ENCODE assay signal across 8 cellular contexts in the genomic region with DNA sequence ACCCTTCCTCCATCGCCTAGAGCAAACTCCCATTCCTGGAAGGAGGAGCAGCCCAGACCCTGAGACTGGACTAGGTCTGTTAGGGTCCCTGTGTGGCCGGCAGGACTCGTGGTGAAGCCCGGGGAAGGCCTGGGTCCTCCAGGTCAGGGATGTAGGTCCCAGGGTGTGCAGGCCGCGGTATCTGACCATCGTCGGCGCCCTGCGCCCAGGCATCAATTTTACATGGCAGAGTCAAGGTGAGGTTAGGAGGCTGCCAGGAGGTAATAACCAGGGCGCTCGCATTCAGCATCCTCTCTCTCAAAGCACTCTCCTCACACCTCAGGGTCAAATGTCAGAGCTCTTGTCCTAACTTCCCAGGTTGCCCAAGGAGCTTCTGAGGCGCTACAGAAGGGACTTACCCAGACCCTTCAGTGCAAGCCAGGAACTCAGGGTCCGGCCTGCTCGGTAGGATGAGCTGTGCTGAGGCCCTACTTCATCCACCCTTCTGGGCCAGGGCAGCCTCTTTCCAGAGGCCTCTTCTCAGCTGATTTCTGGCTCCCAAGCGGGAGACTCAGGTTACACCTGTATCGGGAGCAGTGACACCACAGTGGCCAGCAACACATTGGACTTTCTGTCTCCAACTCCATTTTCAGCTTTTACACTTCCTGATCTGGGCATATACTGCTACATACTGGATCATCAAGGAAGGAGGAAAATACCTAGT. TPM values are rescaled to one million over a fixed set of nuclear protein-coding genes. Genes with fewer than 3 reads are reported as not detected.
A peak's percentile ranks its signal among the peaks of the same experiment; 100 is the strongest.
DNase-seq lines count a peak whose midpoint lies in the region; ATAC-seq and TF ChIP-seq lines count a peak whose summit lies in the region.

No MANE protein-coding gene starts in this region.

- TF ChIP-seq POLR2A in Peyer's patch (IDR thresholded peaks at IDR 0.05) (no peak), esophagus squamous epithelium (IDR thresholded peaks at IDR 0.05) (no peak), prostate gland (IDR thresholded peaks at IDR 0.05) (no peak)

- DNase-seq in Peyer's patch (no peak), esophagus squamous epithelium (lab: John Stamatoyannopoulos, UW) (no peak), prostate gland (ENCODE audit: low spot score) (no peak), NCI-H510A (lab: John Stamatoyannopoulos, UW) (no peak), NCI-H446 treated with DMSO at 0.1 percent for 48 hours (lab: John Stamatoyannopoulos, UW) (no peak)
- DNase-seq in stimulated activated CD4-positive, alpha-beta T cell treated with anti-CD3 and anti-CD28 coated beads, Interleukin-4, amount 100 ng/mL, for 4 hours: no peak

- no peaks in the 10 kb centered on the region for H3K27me3 ChIP-seq in Peyer's patch
- H3K27me3 ChIP-seq in esophagus squamous epithelium: no peaks in the 10 kb centered on the region
- H3K27me3 ChIP-seq in prostate gland (replicated peaks; ENCODE audit: insufficient read depth): no peaks in the 10 kb centered on the region

- intact Hi-C loops in esophagus squamous epithelium (cut with DNase I) (no loop called here), prostate gland (cut with DNase I) (loop anchor here (5.0 kb wide), 1 partner anchor 188 kb away; no protein-coding TSS in a partner anchor)

- H3K4me3 ChIP-seq in Peyer's patch (peak overlapping the region; percentile 62 to 85 (median 74)), esophagus squamous epithelium (peak overlapping the region; percentile 66 to 88 (median 74)), prostate gland (peak overlapping the region; percentile 52 to 57)

- ATAC-seq in GM21360 (IDR thresholded peaks at IDR 0.05; ENCODE audit: unreplicated experiment) (peak; percentile 3), GM21367 (IDR thresholded peaks at IDR 0.05; ENCODE audit: unreplicated experiment) (no peak)

- TF ChIP-seq CTCF in Peyer's patch (IDR thresholded peaks at IDR 0.05) (no peak), esophagus squamous epithelium (IDR thresholded peaks at IDR 0.05) (no peak), prostate gland (IDR thresholded peaks at IDR 0.05) (no peak)

- peaks cover 0 to 41% (median 18%) of the 10 kb centered on the region in 4 donors for H3K4me1 ChIP-seq in Peyer's patch
- peaks cover 33 to 60% (median 40%) of the 10 kb centered on the region in 3 donors for H3K4me1 ChIP-seq in esophagus squamous epithelium
- H3K4me1 ChIP-seq in prostate gland (replicated peaks): peaks cover 25% of the 10 kb centered on the region

- H3K36me3 ChIP-seq in Peyer's patch (no peaks in the 10 kb centered on the region), esophagus squamous epithelium (no peaks in the 10 kb centered on the region), prostate gland (no peaks in the 10 kb centered on the region)

- no peaks in the 10 kb centered on the region for H3K9me3 ChIP-seq in Peyer's patch
- H3K9me3 ChIP-seq in esophagus squamous epithelium: no peaks in the 10 kb centered on the region
- no peaks in the 10 kb centered on the region for H3K9me3 ChIP-seq in prostate gland

- peak overlapping the region; percentile 82 to 93 (median 92) for H3K27ac ChIP-seq in Peyer's patch
- H3K27ac ChIP-seq in esophagus squamous epithelium: peak overlapping the region; percentile 96 to 99 (median 97)
- H3K27ac ChIP-seq in prostate gland: peak overlapping the region; percentile 89

- 49 to 54% methylated on average over 8 to 14 of the region's 17 CpGs for WGBS in esophagus squamous epithelium, 2 donors
- WGBS in prostate gland: 54% methylated on average over 16 of the region's 17 CpGs

RNA-seq across cellular contexts. Expression of a gene that starts 0.6 kb away (rescaled TPM):
- total RNA-seq in Peyer's patch (10 to 100 TPM; 12.4 to 38.0 (median 15.2) TPM), esophagus squamous epithelium (under 1 TPM in 1 of 4 donors, not detected in 3; 0.50 TPM), prostate gland (1 to 10 TPM in 1 of 2 donors, under 1 TPM in 1; 0.23 to 1.8 TPM)

RNA-seq across cellular contexts. Expression of a gene that starts 9.0 kb away (rescaled TPM):
- total RNA-seq in Peyer's patch (10 to 100 TPM; 22.4 to 61.9 (median 33.2) TPM), esophagus squamous epithelium (100 to 1,000 TPM; 185 to 301 (median 221) TPM), prostate gland (10 to 100 TPM; 80.7 to 96.1 TPM)

Comparison
In these comparisons a context has a peak if more than half of its experiments do, and no peak if none do; other contexts are left out.
1. RNA of a gene that starts 0.6 kb away (total RNA-seq): 12.4 to 38.0 TPM in Peyer's patch; 0.23 to 1.8 TPM in prostate gland and 0.50 TPM in esophagus squamous epithelium; every median in the first group is over 4 times any median in the second.
2. Peak in every context shown above with its lines, with median percentiles within 50 percentile points of each other: H3K27ac ChIP-seq and H3K4me3 ChIP-seq.